8 cellular contexts compared by ENCODE assay signal in the genomic region with DNA sequence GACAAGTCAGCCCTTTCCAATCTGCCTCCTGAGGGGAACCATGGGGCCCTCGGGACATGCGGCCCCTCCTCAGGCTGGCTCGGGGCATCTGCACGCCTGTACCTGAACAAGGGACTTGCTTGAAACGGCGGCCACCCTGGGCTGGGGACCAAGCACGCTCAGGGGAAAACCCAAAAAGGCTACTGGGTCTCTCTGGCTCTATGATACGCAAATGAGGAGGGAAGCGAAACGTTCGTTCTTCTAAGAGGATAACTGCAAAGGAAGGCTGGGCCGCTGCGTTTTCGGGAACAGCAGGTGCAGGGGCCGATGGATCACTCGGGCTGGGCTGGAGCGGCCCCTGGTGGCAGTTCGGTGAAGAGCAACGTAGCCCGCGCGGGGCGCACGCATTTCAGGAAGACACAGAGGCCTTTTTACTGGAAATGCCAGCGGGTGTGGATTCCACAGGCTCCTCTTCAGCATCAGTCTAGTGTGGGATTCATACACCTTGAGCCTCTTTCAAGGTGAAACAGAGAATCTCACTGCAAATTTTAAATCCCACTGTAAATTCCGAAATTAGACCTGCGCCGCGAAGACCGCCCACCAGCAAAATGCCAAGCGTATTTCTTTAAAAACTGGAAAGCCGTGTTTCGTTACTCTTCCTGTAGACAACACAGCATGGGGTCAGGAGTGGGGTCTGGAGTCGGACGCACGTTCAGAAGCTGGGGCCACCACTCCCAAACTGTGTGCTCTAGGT. TPM values are rescaled to one million over a fixed set of nuclear protein-coding genes. Genes with fewer than 3 reads are reported as not detected.
DNase-seq lines count a peak whose midpoint lies in the region; ATAC-seq and TF ChIP-seq lines count a peak whose summit lies in the region.
"Not testable (repeated sequence)": the region's sequence is repeated elsewhere in the genome, so short reads cannot be mapped to it uniquely, and the experiment has no call there.

No MANE protein-coding gene starts in this region.

- not testable (repeated sequence) for H3K36me3 Mint-ChIP-seq in effector memory CD8-positive, alpha-beta T cell (ENCODE audit: insufficient read depth); memory B cell

- not testable (repeated sequence) for H3K4me3 ChIP-seq in OCI-LY1 (ENCODE audit: low read depth, low read length, poor library complexity, severe bottlenecking)

- peaks cover 15% of the 10 kb centered on the region for H3K4me1 ChIP-seq in OCI-LY1 (ENCODE audit: insufficient read depth, low read length, severe bottlenecking)

- not testable (repeated sequence) for H3K79me2 ChIP-seq in OCI-LY1 (ENCODE audit: insufficient read depth, low read length)

- not testable (repeated sequence) for H3K27ac Mint-ChIP-seq in effector memory CD8-positive, alpha-beta T cell
- peak overlapping the region; percentile 2 for H3K27ac Mint-ChIP-seq in memory B cell

- not testable (repeated sequence) for H3K9me2 ChIP-seq in OCI-LY1 (ENCODE audit: low read depth, low read length)

- ATAC-seq in GM21381 (IDR thresholded peaks at IDR 0.05; ENCODE audit: unreplicated experiment) (peak; percentile 73), memory B cell (ENCODE audit: low read depth) (peak; percentile 87)
- ATAC-seq in effector memory CD8-positive, alpha-beta T cell (replicated peaks), result peak; percentile 95

- TF ChIP-seq CTCF in OCI-LY1 (IDR thresholded peaks at IDR 0.05; ENCODE audit: low read length), result peak; percentile 80

- not testable (repeated sequence) for H3F3A ChIP-seq in OCI-LY1 (ENCODE audit: insufficient read depth, low read length)

- H3K9me3 ChIP-seq in OCI-LY1 (ENCODE audit: low read length), result not testable (repeated sequence)

- H3K4me3 Mint-ChIP-seq in effector memory CD8-positive, alpha-beta T cell, result not testable (repeated sequence)
- peak overlapping the region; percentile 9 for H3K4me3 Mint-ChIP-seq in memory B cell

- not testable (repeated sequence) for H3K27me3 ChIP-seq in OCI-LY1 (ENCODE audit: insufficient read depth, low read length)

- H3K27ac ChIP-seq in OCI-LY1 (ENCODE audit: low read depth, low read length, poor library complexity, severe bottlenecking), result not testable (repeated sequence)

- not testable (repeated sequence) for H3K9ac ChIP-seq in OCI-LY1 (ENCODE audit: low read length)

- not testable (repeated sequence) for H4K20me1 ChIP-seq in OCI-LY1 (ENCODE audit: insufficient read depth, low read length)

- DNase-seq in COLO668 (lab: John Stamatoyannopoulos, UW; ENCODE audit: unreplicated experiment), result peak; percentile 80
- peak; percentile 61 for DNase-seq in HT1080 (ENCODE audit: low read depth)
- DNase-seq in activated CD8-positive, alpha-beta memory T cell treated with anti-CD3 and anti-CD28 coated beads, Interleukin-2, amount 50 U/mL, for 1 hour (ENCODE audit: extremely low read depth), result peak; percentile 26
- DNase-seq in effector memory CD8-positive, alpha-beta T cell, result peak; percentile 81 to 84 (median 81)
- DNase-seq in memory B cell (ENCODE audit: low spot score in 2 of 2), result peak; percentile 85 to 89
- DNase-seq in stimulated activated CD8-positive, alpha-beta memory T cell treated with anti-CD3 and anti-CD28 coated beads, Interleukin-15, amount 100 ng/mL, for 4 hours (ENCODE audit: low read depth in 2 of 2), result peak; percentile 62 to 64

- H3K4me2 ChIP-seq in OCI-LY1 (ENCODE audit: low read length), result not testable (repeated sequence)

- H3K9me3 Mint-ChIP-seq in effector memory CD8-positive, alpha-beta T cell; memory B cell: not testable (repeated sequence)

- H3K4me1 Mint-ChIP-seq in effector memory CD8-positive, alpha-beta T cell (ENCODE audit: low read depth in 2 of 2); memory B cell: not testable (repeated sequence)

- H3K36me3 ChIP-seq in OCI-LY1 (ENCODE audit: insufficient read depth, low read length), result not testable (repeated sequence)

- not testable (repeated sequence) for H2AFZ ChIP-seq in OCI-LY1 (ENCODE audit: low read length)

- H3K27me3 Mint-ChIP-seq in effector memory CD8-positive, alpha-beta T cell, result peaks cover 25 to 31% of the 10 kb centered on the region in 2 donors
- peaks cover 12% of the 10 kb centered on the region for H3K27me3 Mint-ChIP-seq in memory B cell

RNA-seq across cellular contexts. Expression of a gene that starts 27.0 kb away (rescaled TPM):
- not detected in 2 replicates for total RNA-seq in HT1080 (2014; rRNA removed; shearing (Covaris generic))
- polyA plus RNA-seq in HT1080 (2015; cell fraction: cytosol; rRNA removed), result not detected in 2 replicates
- not detected in 2 replicates for polyA plus RNA-seq in HT1080 (2015; cell fraction: nucleus; rRNA removed)

RNA-seq across cellular contexts. Expression of a gene that starts 40.1 kb away (rescaled TPM):
- 112 and 136 TPM in 2 replicates for total RNA-seq in HT1080 (2014; rRNA removed; shearing (Covaris generic))
- polyA plus RNA-seq in HT1080 (2015; cell fraction: cytosol; rRNA removed), result 426 and 431 TPM in 2 replicates
- polyA plus RNA-seq in HT1080 (2015; cell fraction: nucleus; rRNA removed), result 291 and 304 TPM in 2 replicates

RNA-seq across cellular contexts. Expression of a gene that starts 41.9 kb away (rescaled TPM):
- total RNA-seq in HT1080 (2014; rRNA removed; shearing (Covaris generic)), result 21.5 and 24.9 TPM in 2 replicates
- polyA plus RNA-seq in HT1080 (2015; cell fraction: cytosol; rRNA removed), result 13.5 and 16.0 TPM in 2 replicates
- polyA plus RNA-seq in HT1080 (2015; cell fraction: nucleus; rRNA removed), result 26.8 and 28.9 TPM in 2 replicates

Comparison
In these comparisons a context has a peak if more than half of its experiments do, and no peak if none do; other contexts are left out.
1. DNase-seq: peak in every context shown above with its lines; median percentile 87 in memory B cell; 81 in effector memory CD8-positive, alpha-beta T cell; 80 in COLO668; 63 in stimulated activated CD8-positive, alpha-beta memory T cell treated with anti-CD3 and anti-CD28 coated beads, Interleukin-15, amount 100 ng/mL, for 4 hours; 61 in HT1080; 26 in activated CD8-positive, alpha-beta memory T cell treated with anti-CD3 and anti-CD28 coated beads, Interleukin-2, amount 50 U/mL, for 1 hour.